ENCODE assay signal across 8 cellular contexts in the genomic region with DNA sequence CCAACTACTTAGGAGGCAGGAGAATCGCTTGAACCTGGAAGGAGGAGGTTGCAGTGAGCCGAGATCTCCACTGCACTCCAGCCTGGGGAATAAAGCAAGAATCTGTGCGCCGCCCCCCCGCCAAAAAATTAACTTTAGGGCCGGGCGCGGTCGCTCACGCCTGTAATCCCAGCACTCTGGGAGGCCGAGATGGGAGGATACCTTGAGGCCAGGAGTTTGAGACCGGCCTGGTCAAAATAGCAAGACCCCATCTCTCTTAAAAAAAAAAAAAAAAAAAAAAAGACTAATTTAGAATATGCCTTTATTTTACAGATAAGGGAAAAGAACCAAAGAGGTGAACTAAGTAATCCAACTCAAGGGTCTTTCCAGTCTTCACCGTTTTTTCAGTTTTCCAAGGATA. TPM values are rescaled to one million over a fixed set of nuclear protein-coding genes. Genes with fewer than 3 reads are reported as not detected.
DNase-seq lines count a peak whose midpoint lies in the region; ATAC-seq and TF ChIP-seq lines count a peak whose summit lies in the region.

No MANE protein-coding gene starts in this region.

- H3K27ac Mint-ChIP-seq in IgD-negative memory B cell (peak overlapping the region in 2 of 3 donors; percentile 83 to 100), chondrocyte (ENCODE audit: unreplicated experiment) (peak overlapping the region; percentile 98)
- peak overlapping the region; percentile 50 to 99 (median 98) for H3K27ac Mint-ChIP-seq in naive thymus-derived CD4-positive, alpha-beta T cell

- H3K36me3 Mint-ChIP-seq in IgD-negative memory B cell (peaks cover 1% of the 10 kb centered on the region), chondrocyte (ENCODE audit: low read depth) (peaks cover 17% of the 10 kb centered on the region)
- H3K36me3 Mint-ChIP-seq in naive thymus-derived CD4-positive, alpha-beta T cell: peaks cover 10 to 31% (median 27%) of the 10 kb centered on the region in 5 donors

- H3K27ac ChIP-seq in naive thymus-derived CD4-positive, alpha-beta T cell (ENCODE audit: low read depth, low read length): peak overlapping the region; percentile 90

- peak overlapping the region; percentile 90 to 99 (median 98) for H3K4me3 Mint-ChIP-seq in IgD-negative memory B cell
- peak overlapping the region; percentile 97 for H3K4me3 Mint-ChIP-seq in chondrocyte (ENCODE audit: unreplicated experiment)
- peak overlapping the region; percentile 93 to 99 (median 97) for H3K4me3 Mint-ChIP-seq in naive thymus-derived CD4-positive, alpha-beta T cell

- POLR2A ChIA-PET in AG04449 (lab: Yijun Ruan, JAX): interaction anchor here (0.6 kb wide), 1 partner anchor 158 kb away, joined by 3 read pairs; no protein-coding TSS in a partner anchor
- POLR2A ChIA-PET in naive thymus-derived CD4-positive, alpha-beta T cell (lab: Charles Lee): interaction anchor here (2.7 to 3.3 kb wide), 2 partner anchors 15 to 34 kb away, joined by 13 to 35 read pairs; partner anchors contain the start of gene CCNT1

- H3K9me3 ChIP-seq in naive thymus-derived CD4-positive, alpha-beta T cell (ENCODE audit: control insufficient read depth in 2 of 3, low read length in 3 of 3): no peaks in the 10 kb centered on the region

- TF ChIP-seq CTCF in AG04449 (IDR thresholded peaks at IDR 0.05; ENCODE audit: insufficient read depth, low read length, missing control alignments) (no peak), chondrocyte (IDR thresholded peaks at IDR 0.05) (no peak)

- H3K9me3 Mint-ChIP-seq in IgD-negative memory B cell (no peaks in the 10 kb centered on the region), chondrocyte (ENCODE audit: low read depth) (no peaks in the 10 kb centered on the region)
- peaks cover 0 to 1% (median 0%) of the 10 kb centered on the region in 11 donors for H3K9me3 Mint-ChIP-seq in naive thymus-derived CD4-positive, alpha-beta T cell

- peaks cover 3 to 42% (median 7%) of the 10 kb centered on the region in 3 experiments for H3K36me3 ChIP-seq in naive thymus-derived CD4-positive, alpha-beta T cell (ENCODE audit: control insufficient read depth in 2 of 3, insufficient read depth in 3 of 3, low read length in 3 of 3)

- CTCF ChIA-PET in AG04449 (lab: Yijun Ruan, JAX): no interaction called here
- CTCF ChIA-PET in naive thymus-derived CD4-positive, alpha-beta T cell (lab: Charles Lee): no interaction called here

- intact Hi-C loops in naive thymus-derived CD4-positive, alpha-beta T cell (cut with micrococcal nuclease): loop anchor here (5.0 to 10.0 kb wide), 5 partner anchors 116 to 1346 kb away; partner anchors contain the start of genes CACNB3 (in 1 of the 2), HDAC7 (in 1 of the 2), RACGAP1 (in 1 of the 2) and SENP1 (in 1 of the 2)

- H3K27me3 ChIP-seq in naive thymus-derived CD4-positive, alpha-beta T cell (ENCODE audit: control insufficient read depth in 2 of 2, insufficient read depth in 2 of 2, low read length in 2 of 2): no peaks in the 10 kb centered on the region

- H3K4me1 ChIP-seq in naive thymus-derived CD4-positive, alpha-beta T cell (ENCODE audit: control insufficient read depth in 2 of 2, insufficient read depth in 2 of 2, low read length in 2 of 2): peaks cover 31 to 38% of the 10 kb centered on the region in 2 donors

- no peak for ATAC-seq in naive thymus-derived CD4-positive, alpha-beta T cell

- DNase-seq in AG04449 (ENCODE audit: low read depth, low spot score): no peak
- no peak for DNase-seq in chondrocyte (ENCODE audit: low spot score)
- no peak for DNase-seq in naive thymus-derived CD4-positive, alpha-beta T cell
- no peak for DNase-seq in 8988T
- DNase-seq in effector CD4-positive, alpha-beta T cell: no peak
- DNase-seq in activated CD8-positive, alpha-beta memory T cell treated with anti-CD3 and anti-CD28 coated beads, Interleukin-2, amount 50 U/mL, for 4 hours: no peak
- DNase-seq in pons (ENCODE audit: low spot score): no peak

- peak overlapping the region; percentile 90 for H3K4me3 ChIP-seq in AG04449 (ENCODE audit: low read depth, low read length)
- peak overlapping the region; percentile 88 for H3K4me3 ChIP-seq in naive thymus-derived CD4-positive, alpha-beta T cell (ENCODE audit: low read length)

- peaks cover 30 to 40% (median 40%) of the 10 kb centered on the region in 3 donors for H3K4me1 Mint-ChIP-seq in IgD-negative memory B cell
- peaks cover 42% of the 10 kb centered on the region for H3K4me1 Mint-ChIP-seq in chondrocyte (ENCODE audit: low read depth)
- H3K4me1 Mint-ChIP-seq in naive thymus-derived CD4-positive, alpha-beta T cell: peaks cover 33 to 70% (median 63%) of the 10 kb centered on the region in 7 donors

- H3K27me3 Mint-ChIP-seq in IgD-negative memory B cell (no peaks in the 10 kb centered on the region), chondrocyte (ENCODE audit: low read depth) (no peaks in the 10 kb centered on the region)
- no peaks in the 10 kb centered on the region for H3K27me3 Mint-ChIP-seq in naive thymus-derived CD4-positive, alpha-beta T cell

RNA-seq across cellular contexts. Expression of gene KANSL2, which starts 1.2 kb away (rescaled TPM):
- 47.8 TPM for polyA plus RNA-seq in IgD-negative memory B cell
- 26.5 to 29.6 TPM (median 29.0 TPM) in 3 replicates for total RNA-seq in chondrocyte
- 100 to 1,000 TPM in 1 of 5 experiments, 10 to 100 TPM in 4; 37.5 to 117 (median 74.4) TPM for total RNA-seq in naive thymus-derived CD4-positive, alpha-beta T cell
- polyA plus RNA-seq in naive thymus-derived CD4-positive, alpha-beta T cell: 10 to 100 TPM; 33.4 to 50.8 TPM

RNA-seq across cellular contexts. Expression of gene CCNT1, which starts 35.6 kb away (rescaled TPM):
- 14.9 TPM for polyA plus RNA-seq in IgD-negative memory B cell
- 26.4 to 34.9 TPM (median 28.9 TPM) in 3 replicates for total RNA-seq in chondrocyte
- 100 to 1,000 TPM in 1 of 5 experiments, 10 to 100 TPM in 4; 62.5 to 127 (median 76.6) TPM for total RNA-seq in naive thymus-derived CD4-positive, alpha-beta T cell
- 10 to 100 TPM; 11.7 to 23.8 TPM for polyA plus RNA-seq in naive thymus-derived CD4-positive, alpha-beta T cell
